Comparison of ENCODE assay signal across 22 cellular contexts in the genomic region with DNA sequence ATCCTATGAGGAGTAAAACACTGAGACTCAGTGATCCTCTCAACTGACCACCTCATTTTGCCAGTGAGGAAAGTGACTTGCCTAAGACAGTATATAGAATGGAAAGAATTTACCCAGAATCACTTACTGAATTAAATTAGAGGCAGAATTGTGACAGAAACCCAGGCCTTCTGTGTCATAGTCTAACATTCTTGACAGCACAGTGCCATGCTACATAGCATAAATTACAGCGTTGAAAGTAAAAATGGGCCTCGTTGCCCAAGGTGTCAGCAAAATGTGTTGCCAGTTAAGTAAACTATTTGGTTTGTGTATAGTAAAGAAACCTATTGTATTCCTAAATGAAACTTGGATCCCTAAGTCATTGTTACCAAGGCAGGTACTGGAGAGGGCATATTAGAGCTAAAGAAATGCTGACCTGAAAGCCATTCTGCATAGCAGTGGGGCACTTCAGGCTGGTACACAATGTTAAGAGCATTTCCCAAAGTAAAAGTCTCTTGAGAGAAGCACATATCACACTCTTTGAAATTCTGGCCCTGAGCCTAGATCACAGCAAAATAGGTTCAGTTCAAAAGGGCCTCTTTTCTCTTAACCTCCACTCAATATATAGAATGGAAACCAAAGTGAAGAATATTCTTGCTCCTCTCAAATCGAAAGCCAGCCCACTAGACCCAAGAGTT. TPM values are rescaled to one million over a fixed set of nuclear protein-coding genes. Genes with fewer than 3 reads are reported as not detected.
DNase-seq lines count a peak whose midpoint lies in the region; ATAC-seq and TF ChIP-seq lines count a peak whose summit lies in the region.
"Had no signal": no experiment of that assay in that cellular context is flagged by ENCODE, and none has a peak within 500 bp of the region (broad histone marks: within the 10 kb centered on the region; RNA-seq: fewer than 3 reads in every experiment).

No MANE protein-coding gene starts in this region.

- no peak overlapping the region for H3K27ac Mint-ChIP-seq in CD8-positive, alpha-beta T cell
- H3K27ac Mint-ChIP-seq: nephron progenitor cell had no signal

- no peak for TF ChIP-seq POLR2A in sigmoid colon (IDR thresholded peaks at IDR 0.05)

- H3K27ac ChIP-seq in A673 (ENCODE audit: low read depth, low read length, poor library complexity, severe bottlenecking) (peak overlapping the region; percentile 62), right cardiac atrium (ENCODE audit: low read length) (peak overlapping the region; percentile 53), sigmoid colon (no peak overlapping the region)
- H3K27ac ChIP-seq in CD8-positive, alpha-beta T cell (ENCODE audit: low read depth, low read length) = no peak overlapping the region
- H3K27ac ChIP-seq: HL-60, prostate gland, spleen had no signal

- H3K4me1 ChIP-seq in A673 (ENCODE audit: insufficient read depth, low read length, poor library complexity, severe bottlenecking) = peaks cover 39% of the 10 kb centered on the region
- H3K4me1 ChIP-seq in right cardiac atrium (ENCODE audit: control insufficient read depth, insufficient read depth, low read length) = peaks cover 1% of the 10 kb centered on the region
- H3K4me1 ChIP-seq in sigmoid colon = no peaks in the 10 kb centered on the region
- no peaks in the 10 kb centered on the region for H3K4me1 ChIP-seq in CD8-positive, alpha-beta T cell (ENCODE audit: insufficient read depth, low read length)
- H3K4me1 ChIP-seq: prostate gland, spleen had no signal

- no peak for TF ChIP-seq EP300 in sigmoid colon (IDR thresholded peaks at IDR 0.05)

- H3K36me3 ChIP-seq in A673 (ENCODE audit: insufficient read depth, low read length, poor library complexity, severe bottlenecking) (peaks cover 26% of the 10 kb centered on the region), sigmoid colon (peaks cover 0 to 79% (median 11%) of the 10 kb centered on the region in 4 donors)
- peaks cover 23% of the 10 kb centered on the region for H3K36me3 ChIP-seq in CD8-positive, alpha-beta T cell (ENCODE audit: insufficient read depth, low read length)
- H3K36me3 ChIP-seq: prostate gland had no signal

- H3K27me3 ChIP-seq in A673 (replicated peaks; ENCODE audit: insufficient read depth, low read depth, low read length, poor library complexity) (no peaks in the 10 kb centered on the region), right cardiac atrium (ENCODE audit: control insufficient read depth, insufficient read depth) (no peaks in the 10 kb centered on the region), sigmoid colon (no peaks in the 10 kb centered on the region)
- no peaks in the 10 kb centered on the region for H3K27me3 ChIP-seq in CD8-positive, alpha-beta T cell (ENCODE audit: insufficient read depth, low read length)
- H3K27me3 ChIP-seq: spleen had no signal

- H3K4me1 Mint-ChIP-seq in CD8-positive, alpha-beta T cell (ENCODE audit: low read depth) = peaks cover 2% of the 10 kb centered on the region

- peaks cover 76% of the 10 kb centered on the region for H3K36me3 Mint-ChIP-seq in CD8-positive, alpha-beta T cell

- no peak overlapping the region for H3K4me3 Mint-ChIP-seq in CD8-positive, alpha-beta T cell
- H3K4me3 Mint-ChIP-seq: CD14-positive monocyte, nephron progenitor cell had no signal

- no peak for TF ChIP-seq CTCF in A673 (conservative IDR thresholded peaks at IDR 0.05; ENCODE audit: low read depth, low read length)
- TF ChIP-seq CTCF in sigmoid colon (IDR thresholded peaks at IDR 0.05) = no peak
- TF ChIP-seq CTCF in CD8-positive, alpha-beta T cell (IDR thresholded peaks at IDR 0.05) = no peak

- intact Hi-C loops in A673 (cut with micrococcal nuclease; ENCODE audit: unreplicated experiment) (no loop called here), right cardiac atrium (cut with DNase I) (no loop called here), sigmoid colon (cut with DNase I) (no loop called here)
- intact Hi-C loops in CD8-positive, alpha-beta T cell (cut with DNase I, micrococcal nuclease) = no loop called here

- no peaks in the 10 kb centered on the region for H3K9me3 Mint-ChIP-seq in CD8-positive, alpha-beta T cell
- H3K9me3 Mint-ChIP-seq: CD14-positive monocyte, nephron progenitor cell had no signal

- H3K27me3 Mint-ChIP-seq in CD8-positive, alpha-beta T cell (ENCODE audit: low read depth) = no peaks in the 10 kb centered on the region

- DNase-seq in A673 (ENCODE audit: low spot score) (peak; percentile 53), NCI-H1092 treated with DMSO at 0.1 percent for 48 hours (lab: John Stamatoyannopoulos, UW) (peak; percentile 71), NCI-H524 treated with DMSO at 0.1 percent for 48 hours (lab: John Stamatoyannopoulos, UW) (peak; percentile 90), right cardiac atrium (no peak), sigmoid colon (no peak), pons (ENCODE audit: low spot score) (no peak), DMS153 (lab: John Stamatoyannopoulos, UW) (no peak)
- no peak for DNase-seq in CD8-positive, alpha-beta T cell
- DNase-seq: activated CD4-positive, alpha-beta T cell treated with anti-CD3 and anti-CD28 coated beads, Interleukin-2, amount 50 U/mL, for 1 hour; activated effector memory CD4-positive, alpha-beta T cell treated with anti-CD3 and anti-CD28 coated beads, Interleukin-2, amount 50 U/mL, for 16 hours; cortex of kidney; DMS 273 treated with DMSO at 0.1 percent for 48 hours; hypothalamus; kidney; NCI-H526; nephron progenitor cell; OCI-M1; spleen had no signal

- H3K9me3 ChIP-seq in A673 (ENCODE audit: low read depth, low read length, poor library complexity, severe bottlenecking) (no peaks in the 10 kb centered on the region), right cardiac atrium (ENCODE audit: control insufficient read depth, low read length) (no peaks in the 10 kb centered on the region), sigmoid colon (no peaks in the 10 kb centered on the region)
- H3K9me3 ChIP-seq in CD8-positive, alpha-beta T cell (ENCODE audit: low read length) = no peaks in the 10 kb centered on the region
- H3K9me3 ChIP-seq: HAP-1, prostate gland, spleen had no signal

- no peak overlapping the region for H3K4me3 ChIP-seq in A673 (ENCODE audit: low read depth, low read length, poor library complexity, severe bottlenecking)
- H3K4me3 ChIP-seq in right cardiac atrium (ENCODE audit: low read length) = no peak overlapping the region
- no peak overlapping the region for H3K4me3 ChIP-seq in sigmoid colon
- no peak overlapping the region for H3K4me3 ChIP-seq in CD8-positive, alpha-beta T cell (ENCODE audit: low read depth, low read length)
- H3K4me3 ChIP-seq: HAP-1, prostate gland, spleen had no signal

- POLR2A ChIA-PET in A673 (lab: Charles Lee; ENCODE audit: low non-redundant PET) = no interaction called here
- POLR2A ChIA-PET in CD8-positive, alpha-beta T cell (lab: Charles Lee) = no interaction called here

- no TSS peak for BruUV-seq in A673 (replicated peaks; lab: Mats Ljungman, UMichigan)

- CTCF ChIA-PET in A673 (lab: Charles Lee) = interaction anchor here (0.5 kb wide), 1 partner anchor 380 kb away, joined by 4 read pairs; no protein-coding TSS in a partner anchor
- CTCF ChIA-PET in CD8-positive, alpha-beta T cell (lab: Charles Lee) = no interaction called here

- 77% methylated on average over 3 of the region's 3 CpGs for WGBS in right cardiac atrium
- 93% methylated on average over 3 of the region's 3 CpGs for WGBS in sigmoid colon, 2 donors

- peak; percentile 79 to 86 for ATAC-seq in right cardiac atrium
- no peak for ATAC-seq in CD8-positive, alpha-beta T cell

RNA-seq across cellular contexts. Expression of gene HMG20A, which starts 53.8 kb away (rescaled TPM):
- total RNA-seq in A673 (2021) (43.2 and 49.9 TPM in 2 replicates), right cardiac atrium (10 to 100 TPM; 39.3 to 51.9 (median 43.8) TPM), sigmoid colon (10 to 100 TPM; 22.5 to 29.0 (median 25.8) TPM)
- polyA plus RNA-seq in right cardiac atrium (20.4 TPM), sigmoid colon (10 to 100 TPM in 2 of 3 donors, 1 to 10 TPM in 1; 7.8 to 19.1 (median 11.3) TPM)
- 10 to 100 TPM; 20.6 to 23.4 TPM for total RNA-seq in CD8-positive, alpha-beta T cell

RNA-seq across cellular contexts. Expression of gene PEAK1, which starts 54.5 kb away (rescaled TPM):
- total RNA-seq in A673 (2021) (36.7 and 39.8 TPM in 2 replicates), right cardiac atrium (10 to 100 TPM; 71.7 to 97.3 (median 91.3) TPM), sigmoid colon (10 to 100 TPM; 29.3 to 59.8 (median 33.3) TPM)
- polyA plus RNA-seq in right cardiac atrium (13.8 TPM), sigmoid colon (10 to 100 TPM in 1 of 3 donors, 1 to 10 TPM in 2; 3.5 to 11.8 (median 3.6) TPM)
- 10 to 100 TPM; 12.4 to 15.7 TPM for total RNA-seq in CD8-positive, alpha-beta T cell

Comparison
In these comparisons a context has a peak if more than half of its experiments do, and no peak if none do; other contexts are left out.
1. DNase-seq: peak in A673 (single experiment), NCI-H1092 treated with DMSO at 0.1 percent for 48 hours (single experiment) and NCI-H524 treated with DMSO at 0.1 percent for 48 hours (single experiment); none in right cardiac atrium (0 of 3), sigmoid colon (single experiment), pons (single experiment), CD8-positive, alpha-beta T cell (0 of 7) and DMS153 (single experiment).
2. H3K27ac ChIP-seq: peak in A673 (single experiment) and right cardiac atrium (single experiment); none in sigmoid colon (0 of 4) and CD8-positive, alpha-beta T cell (single experiment).